14 cellular contexts compared by ENCODE assay signal in genomic region chr3:39196671-39197446, GRCh38. TPM values are rescaled to one million over a fixed set of nuclear protein-coding genes. Genes with fewer than 3 reads are reported as not detected.
DNase-seq lines count a peak whose midpoint lies in the region; ATAC-seq and TF ChIP-seq lines count a peak whose summit lies in the region.
"Had no signal": no experiment of that assay in that cellular context is flagged by ENCODE, and none has a peak within 500 bp of the region (broad histone marks: within the 10 kb centered on the region; RNA-seq: fewer than 3 reads in every experiment).

No MANE protein-coding gene starts in this region.

- H3K4me3 Mint-ChIP-seq in activated T-cell treated with anti-CD3 and anti-CD28 coated beads, Interleukin-2, amount 50 U/mL, for 4 hours, result peak overlapping the region; percentile 9
- H3K4me3 Mint-ChIP-seq: activated CD8-positive, alpha-beta T cell treated with anti-CD3 and anti-CD28 coated beads, Interleukin-2, amount 10 ng/mL, durations not matched to agents 7 days and 5 days had no signal

- ATAC-seq in activated T-cell treated with anti-CD3 and anti-CD28 coated beads, Interleukin-2, amount 50 U/mL, for 4 hours, result no peak
- ATAC-seq in psoas muscle (peak in 3 of 4 donors; percentile 19 to 44 (median 38)), omental fat pad (ENCODE audit: low FRiP score) (no peak), HG03469 (IDR thresholded peaks at IDR 0.05; ENCODE audit: unreplicated experiment) (no peak)
- ATAC-seq: activated CD8-positive, alpha-beta T cell treated with anti-CD3 and anti-CD28 coated beads, Interleukin-2, amount 10 ng/mL, durations not matched to agents 7 days and 5 days had no signal

- H3K4me1 ChIP-seq in psoas muscle, result peaks cover 20% of the 10 kb centered on the region
- no peaks in the 10 kb centered on the region for H3K4me1 ChIP-seq in uterus

- H3K4me1 Mint-ChIP-seq in activated T-cell treated with anti-CD3 and anti-CD28 coated beads, Interleukin-2, amount 50 U/mL, for 4 hours (ENCODE audit: low read depth), result peaks cover 23% of the 10 kb centered on the region

- WGBS in psoas muscle, 3 donors, result 13 to 21% (median 18%) methylated on average over 7 of the region's 7 CpGs

- peaks cover 5% of the 10 kb centered on the region for H3K27me3 Mint-ChIP-seq in activated T-cell treated with anti-CD3 and anti-CD28 coated beads, Interleukin-2, amount 50 U/mL, for 4 hours (ENCODE audit: low read depth)

- no peaks in the 10 kb centered on the region for H3K9me3 ChIP-seq in psoas muscle
- no peaks in the 10 kb centered on the region for H3K9me3 ChIP-seq in uterus
- H3K9me3 ChIP-seq: stomach had no signal

- intact Hi-C loops in psoas muscle (cut with DNase I), result loop anchor here in 1 of 2 donors (10.0 kb wide), 1 partner anchor 188 kb away; the partner anchor contains the start of gene SLC25A38
- intact Hi-C loops in uterus (cut with DNase I; ENCODE audit: low total_unique reads), result no loop called here

- DNase-seq in activated T-cell treated with anti-CD3 and anti-CD28 coated beads, Interleukin-2, amount 50 U/mL, for 4 hours, result no peak
- DNase-seq in activated T-cell treated with anti-CD3 and anti-CD28 coated beads, Interleukin-2, amount 50 U/mL, for 1 hour, result no peak
- DNase-seq in NCI-H2196 treated with DMSO at 0.1 percent for 48 hours (lab: John Stamatoyannopoulos, UW; ENCODE audit: unreplicated experiment), result peak; percentile 52
- peak; percentile 46 for DNase-seq in epithelial cell of esophagus (ENCODE audit: low read depth)
- DNase-seq in psoas muscle, result peak in 1 of 2 donors; percentile 80
- DNase-seq in omental fat pad (ENCODE audit: low spot score), result no peak
- no peak for DNase-seq in uterus
- DNase-seq: ACHN; activated CD8-positive, alpha-beta T cell treated with anti-CD3 and anti-CD28 coated beads, Interleukin-2, amount 10 ng/mL, durations not matched to agents 7 days and 5 days; dermis blood vessel endothelial cell; nucleus accumbens; stomach had no signal

- no peaks in the 10 kb centered on the region for H3K36me3 Mint-ChIP-seq in activated T-cell treated with anti-CD3 and anti-CD28 coated beads, Interleukin-2, amount 50 U/mL, for 4 hours (ENCODE audit: insufficient read depth)

- no peak for TF ChIP-seq POLR2A in uterus (IDR thresholded peaks at IDR 0.05)

- H3K4me3 ChIP-seq in epithelial cell of esophagus (ENCODE audit: low read length) (no peak overlapping the region), psoas muscle (peak overlapping the region; percentile 40), uterus (no peak overlapping the region)
- H3K4me3 ChIP-seq: smooth muscle cell, stomach had no signal

- no peak for TF ChIP-seq CTCF in epithelial cell of esophagus (IDR thresholded peaks at IDR 0.05; ENCODE audit: insufficient read depth, low read depth, low read length, missing control alignments)
- no peak for TF ChIP-seq CTCF in psoas muscle (IDR thresholded peaks at IDR 0.05)
- no peak for TF ChIP-seq CTCF in omental fat pad (IDR thresholded peaks at IDR 0.05)
- TF ChIP-seq CTCF in uterus (IDR thresholded peaks at IDR 0.05), result no peak

- H3K9me3 Mint-ChIP-seq in activated T-cell treated with anti-CD3 and anti-CD28 coated beads, Interleukin-2, amount 50 U/mL, for 4 hours, result no peaks in the 10 kb centered on the region

- peak overlapping the region; percentile 91 for H3K27ac ChIP-seq in psoas muscle
- H3K27ac ChIP-seq in uterus, result no peak overlapping the region
- H3K27ac ChIP-seq: stomach had no signal

- H3K27me3 ChIP-seq in psoas muscle (ENCODE audit: insufficient read depth in 3 of 3, low read length in 2 of 3), result no peaks in the 10 kb centered on the region
- H3K27me3 ChIP-seq in uterus, result no peaks in the 10 kb centered on the region
- H3K27me3 ChIP-seq: stomach had no signal

- no peaks in the 10 kb centered on the region for H3K36me3 ChIP-seq in psoas muscle (ENCODE audit: insufficient read depth in 1 of 2, low read depth in 1 of 2)
- no peaks in the 10 kb centered on the region for H3K36me3 ChIP-seq in uterus
- H3K36me3 ChIP-seq: stomach had no signal

RNA-seq across cellular contexts. Expression of gene XIRP1, which starts 4.5 kb away (rescaled TPM):
- total RNA-seq in activated T-cell treated with anti-CD3 and anti-CD28 coated beads, Interleukin-2, amount 50 U/mL, for 4 hours, result 10 to 100 TPM; 13.1 to 20.6 (median 18.2) TPM
- total RNA-seq in psoas muscle, result 1,000 to 10,000 TPM in 1 of 4 donors, 100 to 1,000 TPM in 3; 601 to 2,126 (median 834) TPM
- 100 to 1,000 TPM; 111 to 561 (median 523) TPM for polyA plus RNA-seq in psoas muscle
- 1 to 10 TPM in 1 of 4 donors, under 1 TPM in 1, not detected in 2; 0.65 to 2.0 TPM for total RNA-seq in omental fat pad
- total RNA-seq in uterus, result under 1 TPM in 2 of 4 donors, not detected in 2; 0.06 to 0.07 TPM
- total RNA-seq: activated CD8-positive, alpha-beta T cell treated with anti-CD3 and anti-CD28 coated beads, Interleukin-2, amount 10 ng/mL, durations not matched to agents 7 days and 5 days; dermis blood vessel endothelial cell had no signal

RNA-seq across cellular contexts. Expression of gene CSRNP1, which starts 43.5 kb away (rescaled TPM):
- total RNA-seq in activated T-cell treated with anti-CD3 and anti-CD28 coated beads, Interleukin-2, amount 50 U/mL, for 4 hours, result 10 to 100 TPM; 88.9 to 96.6 (median 95.1) TPM
- 10 to 100 TPM in 3 of 4 donors, 1 to 10 TPM in 1; 8.5 to 41.8 (median 30.0) TPM for total RNA-seq in psoas muscle
- polyA plus RNA-seq in psoas muscle, result 10 to 100 TPM; 10.1 to 66.4 (median 14.0) TPM
- 100 to 1,000 TPM in 2 of 4 donors, 10 to 100 TPM in 2; 52.0 to 321 (median 90.8) TPM for total RNA-seq in omental fat pad
- total RNA-seq in uterus, result 10 to 100 TPM; 23.6 to 79.7 (median 55.0) TPM

Comparison
In these comparisons a context has a peak if more than half of its experiments do, and no peak if none do; other contexts are left out.
1. ATAC-seq: peak in psoas muscle (3 of 4); none in activated T-cell treated with anti-CD3 and anti-CD28 coated beads, Interleukin-2, amount 50 U/mL, for 4 hours (0 of 2), omental fat pad (single experiment) and HG03469 (single experiment).
2. DNase-seq: peak in NCI-H2196 treated with DMSO at 0.1 percent for 48 hours (single experiment) and epithelial cell of esophagus (single experiment); none in activated T-cell treated with anti-CD3 and anti-CD28 coated beads, Interleukin-2, amount 50 U/mL, for 4 hours (single experiment), activated T-cell treated with anti-CD3 and anti-CD28 coated beads, Interleukin-2, amount 50 U/mL, for 1 hour (single experiment), omental fat pad (single experiment) and uterus (0 of 2).
3. RNA of gene XIRP1, which starts 4.5 kb away (total RNA-seq): 601 to 2,126 TPM in psoas muscle; 13.1 to 20.6 TPM in activated T-cell treated with anti-CD3 and anti-CD28 coated beads, Interleukin-2, amount 50 U/mL, for 4 hours, 0.65 to 2.0 TPM in omental fat pad and 0.06 to 0.07 TPM in uterus; every median in the first group is over 10 times any median in the second.